In the genomic region with DNA sequence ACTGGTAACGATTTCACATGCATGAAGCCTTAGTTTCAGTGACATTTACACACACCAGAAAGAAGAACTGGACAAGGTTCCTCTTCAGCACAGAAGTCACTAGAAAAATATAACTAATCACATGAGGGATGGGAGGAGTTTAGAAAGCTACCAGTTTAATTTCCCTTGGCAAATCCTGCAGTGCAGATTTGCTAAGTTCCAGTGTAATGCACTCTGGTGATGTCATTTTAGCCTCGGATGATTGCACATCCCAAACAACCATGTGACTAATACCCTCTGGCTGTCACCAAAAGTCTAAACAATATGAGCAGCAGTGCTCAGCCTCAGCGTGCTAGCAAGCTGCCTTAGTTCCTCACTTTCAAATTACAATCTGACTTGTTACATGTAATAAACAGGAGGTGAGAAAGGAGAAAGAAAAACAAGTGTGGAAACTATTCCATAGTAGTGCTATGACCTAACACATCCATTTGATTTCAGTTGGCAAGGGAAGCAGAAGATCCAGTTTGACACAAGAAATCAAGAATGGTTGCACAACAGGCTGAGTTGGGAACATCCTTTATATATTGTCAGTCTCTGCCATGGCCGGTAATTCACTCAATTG, we compare ENCODE assay signal across 9 cellular contexts. TPM values are rescaled to one million over a fixed set of nuclear protein-coding genes. Genes with fewer than 3 reads are reported as not detected.
DNase-seq lines count a peak whose midpoint lies in the region; ATAC-seq, FAIRE-seq and TF ChIP-seq lines count a peak whose summit lies in the region.
"Had no signal": no experiment of that assay in that cellular context is flagged by ENCODE, and none has a peak within 500 bp of the region (broad histone marks: within the 10 kb centered on the region; RNA-seq: fewer than 3 reads in every experiment).

No MANE protein-coding gene starts in this region.

- H3K9me3 ChIP-seq in BLaER1: peaks cover 9% of the 10 kb centered on the region; the same call in 1 of the 2 replicates
- no peaks in the 10 kb centered on the region for H3K9me3 ChIP-seq in aorta (ENCODE audit: control insufficient read depth, low read length)

- ATAC-seq in aorta (ENCODE audit: low FRiP score) (peak; percentile 93), HG03139 (IDR thresholded peaks at IDR 0.05; ENCODE audit: unreplicated experiment) (no peak)
- ATAC-seq: naive thymus-derived CD8-positive, alpha-beta T cell had no signal

- intact Hi-C loops in aorta (cut with DNase I): no loop called here

- H3K4me1 ChIP-seq in BLaER1 (peaks cover 25% of the 10 kb centered on the region), aorta (ENCODE audit: control insufficient read depth in 1 of 2, insufficient read depth in 2 of 2, low read length in 2 of 2) (peaks cover 2 to 4% of the 10 kb centered on the region in 2 donors)

- FAIRE-seq in endometrium (lab: Jason Lieb, UNC): peak; percentile 18

- no peaks in the 10 kb centered on the region for H4K20me1 ChIP-seq in BLaER1

- no peak overlapping the region for H3K4me3 ChIP-seq in BLaER1
- no peak overlapping the region for H3K4me3 ChIP-seq in HFF-Myc (replicated peaks; ENCODE audit: low read depth, low read length)
- no peak overlapping the region for H3K4me3 ChIP-seq in aorta (ENCODE audit: low read length in 2 of 2)

- TF ChIP-seq CTCF in HFF-Myc (IDR thresholded peaks at IDR 0.05; ENCODE audit: low read depth, low read length, missing control alignments): no peak

- WGBS in aorta, 2 donors: 9 to 10% methylated on average over 4 of the region's 4 CpGs

- H3K4me2 ChIP-seq in BLaER1: peak overlapping the region; percentile 58

- H3K36me3 ChIP-seq in BLaER1 (no peaks in the 10 kb centered on the region), aorta (ENCODE audit: control insufficient read depth in 1 of 2, insufficient read depth in 2 of 2, low read length in 1 of 2) (no peaks in the 10 kb centered on the region)

- H3K9ac ChIP-seq in BLaER1: no peak overlapping the region

- no peaks in the 10 kb centered on the region for H3K27me3 ChIP-seq in BLaER1
- no peaks in the 10 kb centered on the region for H3K27me3 ChIP-seq in aorta (ENCODE audit: control insufficient read depth in 1 of 2, insufficient read depth in 2 of 2, low read length in 1 of 2)

- H3K27ac ChIP-seq in BLaER1 (no peak overlapping the region), aorta (ENCODE audit: low read depth in 1 of 2, low read length in 2 of 2) (no peak overlapping the region)

- peak; percentile 77 for DNase-seq in HFF-Myc (ENCODE audit: extremely low read depth, low read depth)
- DNase-seq in myocyte (ENCODE audit: low read depth): peak; percentile 89
- DNase-seq in aorta: peak in 1 of 2 donors; percentile 62
- DNase-seq in cerebellar nuclear complex (lab: John Stamatoyannopoulos, UW): no peak

TF ChIP-seq in PFSK-1, 5 proteins besides CTCF, POLR2A, EP300 and RAD21:
- TF ChIP-seq, protein P1, sequence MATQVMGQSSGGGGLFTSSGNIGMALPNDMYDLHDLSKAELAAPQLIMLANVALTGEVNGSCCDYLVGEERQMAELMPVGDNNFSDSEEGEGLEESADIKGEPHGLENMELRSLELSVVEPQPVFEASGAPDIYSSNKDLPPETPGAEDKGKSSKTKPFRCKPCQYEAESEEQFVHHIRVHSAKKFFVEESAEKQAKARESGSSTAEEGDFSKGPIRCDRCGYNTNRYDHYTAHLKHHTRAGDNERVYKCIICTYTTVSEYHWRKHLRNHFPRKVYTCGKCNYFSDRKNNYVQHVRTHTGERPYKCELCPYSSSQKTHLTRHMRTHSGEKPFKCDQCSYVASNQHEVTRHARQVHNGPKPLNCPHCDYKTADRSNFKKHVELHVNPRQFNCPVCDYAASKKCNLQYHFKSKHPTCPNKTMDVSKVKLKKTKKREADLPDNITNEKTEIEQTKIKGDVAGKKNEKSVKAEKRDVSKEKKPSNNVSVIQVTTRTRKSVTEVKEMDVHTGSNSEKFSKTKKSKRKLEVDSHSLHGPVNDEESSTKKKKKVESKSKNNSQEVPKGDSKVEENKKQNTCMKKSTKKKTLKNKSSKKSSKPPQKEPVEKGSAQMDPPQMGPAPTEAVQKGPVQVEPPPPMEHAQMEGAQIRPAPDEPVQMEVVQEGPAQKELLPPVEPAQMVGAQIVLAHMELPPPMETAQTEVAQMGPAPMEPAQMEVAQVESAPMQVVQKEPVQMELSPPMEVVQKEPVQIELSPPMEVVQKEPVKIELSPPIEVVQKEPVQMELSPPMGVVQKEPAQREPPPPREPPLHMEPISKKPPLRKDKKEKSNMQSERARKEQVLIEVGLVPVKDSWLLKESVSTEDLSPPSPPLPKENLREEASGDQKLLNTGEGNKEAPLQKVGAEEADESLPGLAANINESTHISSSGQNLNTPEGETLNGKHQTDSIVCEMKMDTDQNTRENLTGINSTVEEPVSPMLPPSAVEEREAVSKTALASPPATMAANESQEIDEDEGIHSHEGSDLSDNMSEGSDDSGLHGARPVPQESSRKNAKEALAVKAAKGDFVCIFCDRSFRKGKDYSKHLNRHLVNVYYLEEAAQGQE (IDR thresholded peaks at IDR 0.05; ENCODE audit: insufficient read depth in 1 of 2, low read depth in 2 of 2, low read length in 2 of 2): no peak
- peak; percentile 53; the same call in 1 of the 2 replicates for TF ChIP-seq SIN3A (IDR thresholded peaks at IDR 0.05; ENCODE audit: borderline replicate concordance, insufficient read depth, low read length)
- peak; percentile 58; the same call in 1 of the 2 replicates for TF ChIP-seq POLR2AphosphoS5 (IDR thresholded peaks at IDR 0.05; ENCODE audit: low read depth, low read length)
- TF ChIP-seq FOXP2 (optimal IDR thresholded peaks at IDR 0.05; ENCODE audit: borderline replicate concordance, extremely low read depth, extremely low read length, insufficient read depth): no peak
- peak; percentile 19; the same call in 1 of the 2 replicates for TF ChIP-seq TAF1 (IDR thresholded peaks at IDR 0.05; ENCODE audit: borderline replicate concordance, insufficient read depth, low read length)

RNA-seq across cellular contexts. Expression of gene PPP1CB, which starts 35.3 kb away (rescaled TPM):
- 166 TPM for polyA plus RNA-seq in PFSK-1 (2012; ENCODE audit: insufficient read length, low read depth)
- total RNA-seq in myocyte (212 and 270 TPM in 2 replicates), aorta (100 to 1,000 TPM; 386 to 484 TPM)
- 70.9 TPM for polyA plus RNA-seq in myocyte (2012)
- polyA plus RNA-seq in aorta: 100 to 1,000 TPM; 187 to 370 TPM

Comparison
In these comparisons a context has a peak if more than half of its experiments do, and no peak if none do; other contexts are left out.
1. DNase-seq: peak in HFF-Myc (single experiment) and myocyte (single experiment); none in cerebellar nuclear complex (0 of 2).